Comparison of ENCODE assay signal across 29 cellular contexts in the genomic region with DNA sequence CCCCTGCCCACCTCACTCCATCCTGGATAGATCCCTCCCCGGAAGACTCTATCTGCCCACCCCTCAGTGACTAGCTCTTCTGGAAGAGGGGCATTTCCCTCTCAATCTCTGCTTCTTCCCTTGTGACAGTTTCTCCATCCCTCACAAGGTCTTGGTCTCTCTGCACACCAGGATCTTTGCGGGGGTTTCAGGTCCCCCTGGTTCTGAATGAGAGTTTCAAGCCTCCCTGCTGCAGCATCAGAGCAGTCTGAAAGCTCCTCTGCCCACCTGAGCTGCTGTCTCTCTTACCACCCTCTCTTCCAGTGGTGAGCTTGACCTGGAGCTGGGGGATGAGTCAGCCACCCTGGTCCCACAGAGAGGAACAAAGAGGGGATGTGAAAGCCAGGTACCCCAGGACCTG. TPM values are rescaled to one million over a fixed set of nuclear protein-coding genes. Genes with fewer than 3 reads are reported as not detected.
"Had no signal": no experiment of that assay in that cellular context is flagged by ENCODE, and none has a peak within 500 bp of the region (broad histone marks: within the 10 kb centered on the region; RNA-seq: fewer than 3 reads in every experiment).

No MANE protein-coding gene starts in this region.

- H3K27ac Mint-ChIP-seq: activated CD8-positive, alpha-beta T cell treated with anti-CD3 and anti-CD28 coated beads, Interleukin-2, amount 10 ng/mL, durations not matched to agents 7 days and 5 days; activated naive CD4-positive, alpha-beta T cell treated with anti-CD3 and anti-CD28 coated beads, Interleukin-2, amount 50 U/mL, for 72 hours; activated naive CD8-positive, alpha-beta T cell treated with anti-CD3 and anti-CD28 coated beads, Interleukin-2, amount 50 U/mL, for 24 hours; T-helper 17 cell; WTC11 had no signal

- H3K9me3 Mint-ChIP-seq: activated naive CD4-positive, alpha-beta T cell treated with anti-CD3 and anti-CD28 coated beads, Interleukin-2, amount 50 U/mL, for 72 hours; activated naive CD8-positive, alpha-beta T cell treated with anti-CD3 and anti-CD28 coated beads, Interleukin-2, amount 50 U/mL, for 24 hours; WTC11 had no signal

- ATAC-seq: activated CD8-positive, alpha-beta T cell treated with anti-CD3 and anti-CD28 coated beads, Interleukin-2, amount 10 ng/mL, durations not matched to agents 7 days and 5 days; activated naive CD4-positive, alpha-beta T cell treated with anti-CD3 and anti-CD28 coated beads, Interleukin-2, amount 50 U/mL, for 72 hours; activated naive CD8-positive, alpha-beta T cell treated with anti-CD3 and anti-CD28 coated beads, Interleukin-2, amount 50 U/mL, for 24 hours; body of pancreas; PC-3; T-helper 17 cell; WTC11 had no signal

- H3K4me3 ChIP-seq: ascending aorta, body of pancreas, MG63 had no signal

- H3K9me3 ChIP-seq: ascending aorta, body of pancreas, MG63 had no signal

- H3K36me3 ChIP-seq: ascending aorta, MG63 had no signal

- H3K4me3 Mint-ChIP-seq: activated CD8-positive, alpha-beta T cell treated with anti-CD3 and anti-CD28 coated beads, Interleukin-2, amount 10 ng/mL, durations not matched to agents 7 days and 5 days; activated naive CD8-positive, alpha-beta T cell treated with anti-CD3 and anti-CD28 coated beads, Interleukin-2, amount 50 U/mL, for 24 hours; T-helper 17 cell; WTC11 had no signal

- H3K27ac ChIP-seq: body of pancreas, KMS-11 had no signal

- H3K36me3 Mint-ChIP-seq: activated naive CD4-positive, alpha-beta T cell treated with anti-CD3 and anti-CD28 coated beads, Interleukin-2, amount 50 U/mL, for 72 hours; WTC11 had no signal

- H3K27me3 ChIP-seq: ascending aorta, body of pancreas, MG63 had no signal

- DNase-seq: activated CD4-positive, alpha-beta T cell treated with anti-CD3 and anti-CD28 coated beads for 48 hours; activated CD4-positive, alpha-beta T cell treated with anti-CD3 and anti-CD28 coated beads, Interleukin-2, amount 50 U/mL, for 4 hours; activated CD4-positive, CD25-positive, alpha-beta regulatory T cell treated with anti-CD3 and anti-CD28 coated beads, Interleukin-2, amount 50 U/mL, for 72 hours; activated CD8-positive, alpha-beta memory T cell treated with anti-CD3 and anti-CD28 coated beads, Interleukin-2, amount 50 U/mL, for 48 hours; activated CD8-positive, alpha-beta T cell treated with anti-CD3 and anti-CD28 coated beads, Interleukin-2, amount 10 ng/mL, durations not matched to agents 7 days and 5 days; activated naive CD8-positive, alpha-beta T cell treated with anti-CD3 and anti-CD28 coated beads, Interleukin-2, amount 50 U/mL, for 24 hours; activated T-cell treated with anti-CD3 and anti-CD28 coated beads, Interleukin-2, amount 50 U/mL, for 1 hour; amniotic stem cell; body of pancreas; central memory CD4-positive, alpha-beta T cell; MG63; MV-4-11; NCI-H1092 treated with DMSO at 0.1 percent for 48 hours; NCI-H1417 treated with DMSO at 0.1 percent for 48 hours; NCI-H1694; NCI-H2029; NCI-H2107; NCI-H345; NCI-H510A; NCI-H526 treated with DMSO at 0.1 percent for 48 hours; PC-3; SIG-M5; T-helper 17 cell; T-helper 9 cell had no signal

RNA-seq across cellular contexts. Expression of a gene that starts 45.3 kb away (rescaled TPM):
- total RNA-seq: ascending aorta had no signal

RNA-seq across cellular contexts. Expression of a gene that starts 46.6 kb away (rescaled TPM):
- total RNA-seq: activated CD8-positive, alpha-beta T cell treated with anti-CD3 and anti-CD28 coated beads, Interleukin-2, amount 10 ng/mL, durations not matched to agents 7 days and 5 days; bronchial epithelial cell; PC-3 had no signal
